Comparison of ENCODE assay signal across 8 cellular contexts in the genomic region with DNA sequence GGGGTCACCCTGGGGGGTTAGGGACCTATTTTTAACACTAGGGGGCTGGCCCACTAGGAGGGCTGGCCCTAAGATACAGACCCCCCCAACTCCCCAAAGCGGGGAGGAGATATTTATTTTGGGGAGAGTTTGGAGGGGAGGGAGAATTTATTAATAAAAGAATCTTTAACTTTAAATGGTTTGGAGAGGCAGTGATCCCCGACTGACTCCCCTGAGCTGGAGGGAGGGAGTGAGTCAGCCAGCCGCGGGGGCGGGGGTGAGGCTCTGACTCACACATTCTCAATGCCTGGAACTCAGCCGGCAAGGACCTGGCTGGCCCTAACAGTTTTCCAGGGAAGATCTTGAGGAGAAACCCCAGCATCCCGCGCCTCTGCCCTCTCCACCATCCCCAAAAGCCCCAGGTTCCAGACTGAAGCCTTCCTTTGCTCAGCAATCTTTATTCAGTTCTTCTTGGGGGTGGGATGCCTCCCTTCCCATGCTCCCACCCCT. TPM values are rescaled to one million over a fixed set of nuclear protein-coding genes. Genes with fewer than 3 reads are reported as not detected.
DNase-seq lines count a peak whose midpoint lies in the region; FAIRE-seq and TF ChIP-seq lines count a peak whose summit lies in the region.

No MANE protein-coding gene starts in this region.

- DNase-seq in GM18507 (ENCODE audit: extremely low spot score, insufficient read length, low read depth) (no peak), RWPE1 (ENCODE audit: low spot score) (peak; percentile 89), activated gamma-delta T cell treated with Interleukin-2 at 50 U/mL for 16 hours (peak; percentile 81), fibroblast of the aortic adventitia (ENCODE audit: low read depth) (peak; percentile 96), non-pigmented ciliary epithelial cell (ENCODE audit: low read depth) (peak; percentile 86), NCI-H524 treated with DMSO at 0.1 percent for 48 hours (lab: John Stamatoyannopoulos, UW) (no peak), NCI-H526 treated with DMSO at 0.1 percent for 48 hours (lab: John Stamatoyannopoulos, UW) (no peak)

- peak; percentile 77 for FAIRE-seq in GM18507 (lab: Jason Lieb, UNC)

- H3K4me3 ChIP-seq in fibroblast of the aortic adventitia (ENCODE audit: low read depth, low read length) (peak overlapping the region; percentile 92), stomach smooth muscle (ENCODE audit: low read length in 2 of 2) (peak overlapping the region; percentile 89 to 96)

- peaks cover 9 to 11% of the 10 kb centered on the region in 2 donors for H3K36me3 ChIP-seq in stomach smooth muscle (ENCODE audit: control insufficient read depth in 2 of 2, insufficient read depth in 2 of 2, low read length in 2 of 2)

- H3K27me3 ChIP-seq in stomach smooth muscle (ENCODE audit: control insufficient read depth in 1 of 2, insufficient read depth in 2 of 2, low read length in 2 of 2), result peaks cover 12 to 15% of the 10 kb centered on the region in 2 donors

- CTCF ChIA-PET in RWPE1 (lab: Yijun Ruan, JAX), result interaction anchor here (0.6 to 2.6 kb wide), 4 partner anchors 9 to 19 kb away, joined by 4 to 13 read pairs (median 8); no protein-coding TSS in a partner anchor

- POLR2A ChIA-PET in RWPE1 (lab: Yijun Ruan, JAX; ENCODE audit: low non-redundant PET), result interaction anchor here (0.5 to 5.0 kb wide), 5 partner anchors 11 to 40 kb away, joined by 3 to 49 read pairs (median 10); no protein-coding TSS in a partner anchor

- TF ChIP-seq CTCF in RWPE1 (conservative IDR thresholded peaks at IDR 0.05; ENCODE audit: low read depth) (no peak), fibroblast of the aortic adventitia (IDR thresholded peaks at IDR 0.05; ENCODE audit: insufficient read depth, low read length) (no peak)

- peak overlapping the region; percentile 64 to 99 for H3K9ac ChIP-seq in stomach smooth muscle (ENCODE audit: low read length in 2 of 2)

- no peaks in the 10 kb centered on the region for H3K9me3 ChIP-seq in stomach smooth muscle (ENCODE audit: control insufficient read depth in 2 of 2, low read length in 2 of 2)

- H3K4me1 ChIP-seq in stomach smooth muscle (ENCODE audit: control insufficient read depth, insufficient read depth, low read length), result peaks cover 40% of the 10 kb centered on the region

- peak overlapping the region; percentile 99 for H3K27ac ChIP-seq in RWPE1
- peak overlapping the region; percentile 93 for H3K27ac ChIP-seq in stomach smooth muscle (ENCODE audit: low read length)

RNA-seq across cellular contexts. Expression of a gene that starts 1.5 kb away (rescaled TPM):
- total RNA-seq in fibroblast of the aortic adventitia (ENCODE audit: low replicate concordance), result 40.6 and 45.6 TPM in 2 replicates

RNA-seq across cellular contexts. Expression of a gene that starts 1.6 kb away (rescaled TPM):
- 16.3 and 30.2 TPM in 2 replicates for total RNA-seq in fibroblast of the aortic adventitia (ENCODE audit: low replicate concordance)

RNA-seq across cellular contexts. Expression of a gene that starts 2.1 kb away (rescaled TPM):
- 26.7 and 124 TPM in 2 replicates for total RNA-seq in fibroblast of the aortic adventitia (ENCODE audit: low replicate concordance)

RNA-seq across cellular contexts. Expression of a gene that starts 4.3 kb away (rescaled TPM):
- 1.1 TPM in 1 of 2 replicates, not detected in the other for total RNA-seq in fibroblast of the aortic adventitia (ENCODE audit: low replicate concordance)

RNA-seq across cellular contexts. Expression of a gene that starts 9.5 kb away (rescaled TPM):
- not detected in 2 replicates for total RNA-seq in fibroblast of the aortic adventitia (ENCODE audit: low replicate concordance)

Comparison
In these comparisons a context has a peak if more than half of its experiments do, and no peak if none do; other contexts are left out.
1. DNase-seq: peak in RWPE1 (single experiment), activated gamma-delta T cell treated with Interleukin-2 at 50 U/mL for 16 hours (single experiment), fibroblast of the aortic adventitia (single experiment) and non-pigmented ciliary epithelial cell (single experiment); none in GM18507 (single experiment), NCI-H524 treated with DMSO at 0.1 percent for 48 hours (single experiment) and NCI-H526 treated with DMSO at 0.1 percent for 48 hours (single experiment).